In genomic region chr11:68037481-68038225, GRCh38 we compare ENCODE assay signal across 8 cellular contexts. TPM values are rescaled to one million over a fixed set of nuclear protein-coding genes. Genes with fewer than 3 reads are reported as not detected.
A peak's percentile ranks its signal among the peaks of the same experiment; 100 is the strongest.
DNase-seq lines count a peak whose midpoint lies in the region; ATAC-seq and TF ChIP-seq lines count a peak whose summit lies in the region.

No MANE protein-coding gene starts in this region.

- intact Hi-C loops in colonic mucosa (cut with DNase I), result no loop called here

- DNase-seq in BE2C, result peak; percentile 14
- no peak for DNase-seq in colonic mucosa
- no peak for DNase-seq in natural killer cell treated with Interleukin-12 subunit alpha and Interleukin-12 subunit beta and Interleukin-15 and Interleukin-18, amount 100 ng/mL, for 72 hours (ENCODE audit: low spot score)
- DNase-seq in DMS114 treated with DMSO at 0.1 percent for 48 hours (lab: John Stamatoyannopoulos, UW; ENCODE audit: unreplicated experiment), result no peak
- DNase-seq in NCI-H226, result no peak
- DNase-seq in stimulated activated CD4-positive, alpha-beta T cell treated with anti-CD3 and anti-CD28 coated beads, Interleukin-2, amount 100 ng/mL, for 24 hours, result no peak
- DNase-seq in NCI-H2227 (lab: John Stamatoyannopoulos, UW; ENCODE audit: unreplicated experiment), result no peak

- H3K27ac Mint-ChIP-seq in natural killer cell treated with Interleukin-12 subunit alpha and Interleukin-12 subunit beta and Interleukin-15 and Interleukin-18, amount 100 ng/mL, for 72 hours, result peak overlapping the region; percentile 98 to 99

- peak overlapping the region; percentile 83 for H3K4me3 Mint-ChIP-seq in natural killer cell treated with Interleukin-12 subunit alpha and Interleukin-12 subunit beta and Interleukin-15 and Interleukin-18, amount 100 ng/mL, for 72 hours

- no peaks in the 10 kb centered on the region for H3K36me3 Mint-ChIP-seq in natural killer cell treated with Interleukin-12 subunit alpha and Interleukin-12 subunit beta and Interleukin-15 and Interleukin-18, amount 100 ng/mL, for 72 hours

- H3K4me3 ChIP-seq in BE2C (ENCODE audit: low read depth, low read length) (no peak overlapping the region), colonic mucosa (no peak overlapping the region)

- H3K9me3 ChIP-seq in BE2C (no peaks in the 10 kb centered on the region), KOPT-K1 (ENCODE audit: insufficient read depth, low read length, poor library complexity, severe bottlenecking) (no peaks in the 10 kb centered on the region), colonic mucosa (no peaks in the 10 kb centered on the region)

- no peaks in the 10 kb centered on the region for H3K9me3 Mint-ChIP-seq in natural killer cell treated with Interleukin-12 subunit alpha and Interleukin-12 subunit beta and Interleukin-15 and Interleukin-18, amount 100 ng/mL, for 72 hours

- no peak for ATAC-seq in natural killer cell treated with Interleukin-12 subunit alpha and Interleukin-12 subunit beta and Interleukin-15 and Interleukin-18, amount 100 ng/mL, for 72 hours

- H3K4me1 Mint-ChIP-seq in natural killer cell treated with Interleukin-12 subunit alpha and Interleukin-12 subunit beta and Interleukin-15 and Interleukin-18, amount 100 ng/mL, for 72 hours (ENCODE audit: low read depth in 2 of 2), result peaks cover 21 to 31% of the 10 kb centered on the region in 2 donors

- H3K36me3 ChIP-seq in BE2C, result peaks cover 8% of the 10 kb centered on the region
- peaks cover 30% of the 10 kb centered on the region for H3K36me3 ChIP-seq in KOPT-K1 (ENCODE audit: insufficient read depth, low read length)
- peaks cover 6% of the 10 kb centered on the region for H3K36me3 ChIP-seq in colonic mucosa

- peak overlapping the region; percentile 54 to 97 for H3K9ac ChIP-seq in colonic mucosa (ENCODE audit: low read depth in 2 of 2, low read length in 2 of 2)

- no peak for TF ChIP-seq CTCF in BE2C (IDR thresholded peaks at IDR 0.05; ENCODE audit: low read depth, low read length)
- no peak for TF ChIP-seq CTCF in colonic mucosa (IDR thresholded peaks at IDR 0.05)

- H3K4me1 ChIP-seq in BE2C (peaks cover 28% of the 10 kb centered on the region), colonic mucosa (peaks cover 18% of the 10 kb centered on the region)

- H3K27me3 Mint-ChIP-seq in natural killer cell treated with Interleukin-12 subunit alpha and Interleukin-12 subunit beta and Interleukin-15 and Interleukin-18, amount 100 ng/mL, for 72 hours, result no peaks in the 10 kb centered on the region

- H3K27ac ChIP-seq in KOPT-K1 (ENCODE audit: low read depth, low read length, poor library complexity, severe bottlenecking) (peak overlapping the region; percentile 80), colonic mucosa (peak overlapping the region; percentile 70)

- H3K27me3 ChIP-seq in BE2C (no peaks in the 10 kb centered on the region), colonic mucosa (no peaks in the 10 kb centered on the region)

RNA-seq across cellular contexts. Expression of gene TCIRG1, which starts 1.2 kb away (rescaled TPM):
- 58.1 TPM for polyA plus RNA-seq in BE2C (2012; ENCODE audit: insufficient read depth, insufficient read length, low read depth)
- total RNA-seq in colonic mucosa, result 100 to 1,000 TPM; 133 to 246 TPM
- 100 to 1,000 TPM; 354 to 380 TPM for total RNA-seq in natural killer cell treated with Interleukin-12 subunit alpha and Interleukin-12 subunit beta and Interleukin-15 and Interleukin-18, amount 100 ng/mL, for 72 hours

RNA-seq across cellular contexts. Expression of gene NDUFS8, which starts 7.2 kb away (rescaled TPM):
- 610 TPM for polyA plus RNA-seq in BE2C (2012; ENCODE audit: insufficient read depth, insufficient read length, low read depth)
- 100 to 1,000 TPM; 149 to 247 TPM for total RNA-seq in colonic mucosa
- 100 to 1,000 TPM; 124 to 143 TPM for total RNA-seq in natural killer cell treated with Interleukin-12 subunit alpha and Interleukin-12 subunit beta and Interleukin-15 and Interleukin-18, amount 100 ng/mL, for 72 hours

RNA-seq across cellular contexts. Expression of gene ALDH3B1, which starts 27.5 kb away (rescaled TPM):
- polyA plus RNA-seq in BE2C (2012; ENCODE audit: insufficient read depth, insufficient read length, low read depth), result 1.1 TPM
- 10 to 100 TPM; 17.7 to 18.8 TPM for total RNA-seq in colonic mucosa
- total RNA-seq in natural killer cell treated with Interleukin-12 subunit alpha and Interleukin-12 subunit beta and Interleukin-15 and Interleukin-18, amount 100 ng/mL, for 72 hours, result under 1 TPM; 0.25 to 0.98 TPM

RNA-seq across cellular contexts. Expression of gene UNC93B1, which starts 33.8 kb away (rescaled TPM):
- polyA plus RNA-seq in BE2C (2012; ENCODE audit: insufficient read depth, insufficient read length, low read depth), result 2.8 TPM
- total RNA-seq in colonic mucosa, result 10 to 100 TPM; 46.3 to 55.4 TPM
- 10 to 100 TPM; 13.5 to 13.6 TPM for total RNA-seq in natural killer cell treated with Interleukin-12 subunit alpha and Interleukin-12 subunit beta and Interleukin-15 and Interleukin-18, amount 100 ng/mL, for 72 hours

Comparison
In these comparisons a context has a peak if more than half of its experiments do, and no peak if none do; other contexts are left out.
1. RNA of gene ALDH3B1, which starts 27.5 kb away (total RNA-seq): 17.7 to 18.8 TPM in colonic mucosa; 0.25 to 0.98 TPM in natural killer cell treated with Interleukin-12 subunit alpha and Interleukin-12 subunit beta and Interleukin-15 and Interleukin-18, amount 100 ng/mL, for 72 hours; every median in the first group is over 4 times any median in the second.